8 cellular contexts compared by ENCODE assay signal in the genomic region with DNA sequence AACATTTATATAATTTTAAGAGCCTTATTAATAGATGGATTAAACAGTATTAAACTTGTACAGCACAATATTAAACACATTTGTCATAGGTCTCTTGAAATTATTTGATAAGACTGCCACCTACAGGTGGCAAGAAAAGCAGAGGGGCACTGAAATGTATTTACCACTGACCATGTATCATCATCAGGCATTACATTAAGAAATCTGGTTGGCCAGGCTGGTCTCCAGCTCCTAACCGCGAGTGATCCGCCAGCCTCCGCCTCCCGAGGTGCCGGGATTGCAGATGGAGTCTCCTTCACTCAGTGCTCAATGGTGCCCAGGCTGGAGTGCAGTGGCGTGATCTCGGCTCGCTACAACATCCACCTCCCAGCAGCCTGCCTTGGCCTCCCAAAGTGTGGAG. TPM values are rescaled to one million over a fixed set of nuclear protein-coding genes. Genes with fewer than 3 reads are reported as not detected.
DNase-seq lines count a peak whose midpoint lies in the region; ATAC-seq and TF ChIP-seq lines count a peak whose summit lies in the region.
"Not testable (repeated sequence)": the region's sequence is repeated elsewhere in the genome, so short reads cannot be mapped to it uniquely, and the experiment has no call there.

No MANE protein-coding gene starts in this region.

- H3K4me1 ChIP-seq in KMS-11 (ENCODE audit: low read depth, poor library complexity, severe bottlenecking); adipocyte (ENCODE audit: control insufficient read depth, insufficient read depth, low read length): not testable (repeated sequence)

- H3K27me3 ChIP-seq in KMS-11 (ENCODE audit: insufficient read depth, low read depth); adipocyte (replicated peaks; ENCODE audit: control insufficient read depth, insufficient read depth, low read length): not testable (repeated sequence)

- not testable (repeated sequence) for H3K4me2 ChIP-seq in KMS-11

- H3K27ac ChIP-seq in KMS-11: not testable (repeated sequence)

- not testable (repeated sequence) for H3K9ac ChIP-seq in KMS-11; adipocyte (ENCODE audit: low read length)

- not testable (repeated sequence) for H4K20me1 ChIP-seq in KMS-11 (ENCODE audit: insufficient read depth)

- H3K4me3 ChIP-seq in KMS-11 (IDR thresholded peaks at IDR 0.05; ENCODE audit: insufficient read depth, low read depth, low read length); adipocyte (ENCODE audit: low read length): not testable (repeated sequence)

- H3K9me3 ChIP-seq in adipocyte (ENCODE audit: control insufficient read depth, low read length): not testable (repeated sequence)

- DNase-seq in DMS 273 (lab: John Stamatoyannopoulos, UW; ENCODE audit: unreplicated experiment) (peak; percentile 28), NOMO-1 treated with dmso at 0.1 percent for 144 hours (lab: John Stamatoyannopoulos, UW; ENCODE audit: unreplicated experiment) (peak; percentile 14), adipocyte (ENCODE audit: low read depth) (peak; percentile 77), fibroblast of peridontal ligament (ENCODE audit: extremely low read depth) (peak; percentile 70), lung microvascular endothelial cell (ENCODE audit: low read depth in 2 of 2) (peak; percentile 59 to 74), superior temporal gyrus (ENCODE audit: extremely low spot score) (peak; percentile 68)

- ATAC-seq in GM19463 (IDR thresholded peaks at IDR 0.05; ENCODE audit: unreplicated experiment): peak; percentile 69

- not testable (repeated sequence) for H3K36me3 ChIP-seq in KMS-11 (ENCODE audit: insufficient read depth); adipocyte (ENCODE audit: control insufficient read depth, insufficient read depth, low read length, severe bottlenecking)

- peak overlapping the region; percentile 34; the same call in 1 of the 2 replicates for H2AFZ ChIP-seq in KMS-11 (ENCODE audit: low read depth)

- not testable (repeated sequence) for H3K79me2 ChIP-seq in KMS-11 (ENCODE audit: insufficient read depth, low read depth)

- peak; percentile 70 for TF ChIP-seq CTCF in KMS-11 (conservative IDR thresholded peaks at IDR 0.05; ENCODE audit: low read depth, low read length)

RNA-seq across cellular contexts. Expression of gene FHIP2A, which starts 35.1 kb away (rescaled TPM):
- total RNA-seq in lung microvascular endothelial cell: 20.5 and 24.2 TPM in 2 replicates

Comparison
In these comparisons a context has a peak if more than half of its experiments do, and no peak if none do; other contexts are left out.
1. DNase-seq: peak in every context shown above with its lines; median percentile 77 in adipocyte; 70 in fibroblast of peridontal ligament; 68 in superior temporal gyrus; 66 in lung microvascular endothelial cell; 28 in DMS 273; 14 in NOMO-1 treated with dmso at 0.1 percent for 144 hours.